Comparison of ENCODE assay signal across 9 cellular contexts in the genomic region with DNA sequence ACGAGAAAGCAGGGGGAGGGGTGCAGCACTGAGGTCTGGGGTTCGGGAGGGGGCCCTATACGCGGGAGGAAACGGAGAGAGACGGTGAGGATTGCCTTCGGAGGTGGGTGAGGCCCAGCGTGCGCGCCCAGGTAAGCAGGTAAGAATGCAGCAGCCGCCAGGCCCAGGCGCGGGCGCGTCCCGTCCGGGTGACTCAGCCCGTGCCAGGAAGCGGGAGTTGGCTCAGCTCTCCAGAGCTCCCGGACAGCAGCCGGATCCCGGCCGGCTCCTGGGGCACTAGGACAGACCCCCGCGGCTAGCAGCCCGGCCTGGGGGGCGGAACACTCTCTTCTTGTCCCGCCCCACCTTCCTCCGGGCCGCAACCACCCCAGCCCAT. TPM values are rescaled to one million over a fixed set of nuclear protein-coding genes. Genes with fewer than 3 reads are reported as not detected.
DNase-seq lines count a peak whose midpoint lies in the region; TF ChIP-seq lines count a peak whose summit lies in the region.
"Had no signal": no experiment of that assay in that cellular context is flagged by ENCODE, and none has a peak within 500 bp of the region (broad histone marks: within the 10 kb centered on the region; RNA-seq: fewer than 3 reads in every experiment).

No MANE protein-coding gene starts in this region.

- peak overlapping the region; percentile 74 for H3K4me3 Mint-ChIP-seq in nephron progenitor cell

- peaks cover 72% of the 10 kb centered on the region for H3K27me3 ChIP-seq in ACC112 (ENCODE audit: insufficient read depth, low read length)

- no peak for TF ChIP-seq CTCF in fibroblast of pulmonary artery (IDR thresholded peaks at IDR 0.05; ENCODE audit: low read length, missing control alignments)
- TF ChIP-seq CTCF in nephron progenitor cell (IDR thresholded peaks at IDR 0.05): no peak

- H3K4me1 ChIP-seq in ACC112 (ENCODE audit: control insufficient read depth, insufficient read depth, low read length, unreplicated experiment): peaks cover 4% of the 10 kb centered on the region

- no peak overlapping the region for H3K27ac ChIP-seq in ACC112 (ENCODE audit: low read depth, low read length)

- no peaks in the 10 kb centered on the region for H3K9me3 Mint-ChIP-seq in nephron progenitor cell

- no peak overlapping the region for H2AFZ ChIP-seq in ACC112 (ENCODE audit: low read length, unreplicated experiment)

- H3K36me3 Mint-ChIP-seq in nephron progenitor cell (ENCODE audit: low read depth): peaks cover 8% of the 10 kb centered on the region

- H3K4me3 ChIP-seq in ACC112 (ENCODE audit: low read depth, low read length) (0 out of 2 replicates have a peak overlapping the region, but pooled peaks have one; percentile 53), fibroblast of pulmonary artery (replicated peaks; ENCODE audit: low read depth, low read length) (peak overlapping the region; percentile 61)

- no peaks in the 10 kb centered on the region for H3K79me2 ChIP-seq in ACC112 (ENCODE audit: control insufficient read depth, insufficient read depth, low read length, unreplicated experiment)

- DNase-seq in fibroblast of pulmonary artery (ENCODE audit: low read depth) (peak; percentile 38), nephron progenitor cell (peak; percentile 38), putamen (ENCODE audit: low spot score) (no peak)
- no peak for DNase-seq in stimulated activated naive CD4-positive, alpha-beta T cell (lab: John Stamatoyannopoulos, UW)
- DNase-seq in stimulated activated CD8-positive, alpha-beta memory T cell treated with anti-CD3 and anti-CD28 coated beads, Interleukin-4, amount 100 ng/mL, for 48 hours: no peak
- DNase-seq in activated CD4-positive, alpha-beta T cell treated with anti-CD3 and anti-CD28 coated beads for 1 hour: no peak
- DNase-seq: CD4-positive, CD25-positive, alpha-beta regulatory T cell had no signal

- no peaks in the 10 kb centered on the region for H3K36me3 ChIP-seq in ACC112 (ENCODE audit: insufficient read depth, low read length)

- H3K4me1 Mint-ChIP-seq in nephron progenitor cell: peaks cover 55% of the 10 kb centered on the region

- no peak overlapping the region for H3K27ac Mint-ChIP-seq in nephron progenitor cell
- H3K27ac Mint-ChIP-seq: CD4-positive, CD25-positive, alpha-beta regulatory T cell had no signal

- H3K27me3 Mint-ChIP-seq in nephron progenitor cell (ENCODE audit: low read depth, poor library complexity): peaks cover 48% of the 10 kb centered on the region

TF ChIP-seq in PFSK-1, 5 proteins besides CTCF, POLR2A, EP300 and RAD21:
- TF ChIP-seq SIN3A (IDR thresholded peaks at IDR 0.05; ENCODE audit: borderline replicate concordance, insufficient read depth, low read length) (no peak), FOXP2 (optimal IDR thresholded peaks at IDR 0.05; ENCODE audit: borderline replicate concordance, extremely low read depth, extremely low read length, insufficient read depth) (peak; percentile 59)
- TF ChIP-seq, protein P1, sequence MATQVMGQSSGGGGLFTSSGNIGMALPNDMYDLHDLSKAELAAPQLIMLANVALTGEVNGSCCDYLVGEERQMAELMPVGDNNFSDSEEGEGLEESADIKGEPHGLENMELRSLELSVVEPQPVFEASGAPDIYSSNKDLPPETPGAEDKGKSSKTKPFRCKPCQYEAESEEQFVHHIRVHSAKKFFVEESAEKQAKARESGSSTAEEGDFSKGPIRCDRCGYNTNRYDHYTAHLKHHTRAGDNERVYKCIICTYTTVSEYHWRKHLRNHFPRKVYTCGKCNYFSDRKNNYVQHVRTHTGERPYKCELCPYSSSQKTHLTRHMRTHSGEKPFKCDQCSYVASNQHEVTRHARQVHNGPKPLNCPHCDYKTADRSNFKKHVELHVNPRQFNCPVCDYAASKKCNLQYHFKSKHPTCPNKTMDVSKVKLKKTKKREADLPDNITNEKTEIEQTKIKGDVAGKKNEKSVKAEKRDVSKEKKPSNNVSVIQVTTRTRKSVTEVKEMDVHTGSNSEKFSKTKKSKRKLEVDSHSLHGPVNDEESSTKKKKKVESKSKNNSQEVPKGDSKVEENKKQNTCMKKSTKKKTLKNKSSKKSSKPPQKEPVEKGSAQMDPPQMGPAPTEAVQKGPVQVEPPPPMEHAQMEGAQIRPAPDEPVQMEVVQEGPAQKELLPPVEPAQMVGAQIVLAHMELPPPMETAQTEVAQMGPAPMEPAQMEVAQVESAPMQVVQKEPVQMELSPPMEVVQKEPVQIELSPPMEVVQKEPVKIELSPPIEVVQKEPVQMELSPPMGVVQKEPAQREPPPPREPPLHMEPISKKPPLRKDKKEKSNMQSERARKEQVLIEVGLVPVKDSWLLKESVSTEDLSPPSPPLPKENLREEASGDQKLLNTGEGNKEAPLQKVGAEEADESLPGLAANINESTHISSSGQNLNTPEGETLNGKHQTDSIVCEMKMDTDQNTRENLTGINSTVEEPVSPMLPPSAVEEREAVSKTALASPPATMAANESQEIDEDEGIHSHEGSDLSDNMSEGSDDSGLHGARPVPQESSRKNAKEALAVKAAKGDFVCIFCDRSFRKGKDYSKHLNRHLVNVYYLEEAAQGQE (IDR thresholded peaks at IDR 0.05; ENCODE audit: insufficient read depth in 1 of 2, low read depth in 2 of 2, low read length in 2 of 2): no peak

RNA-seq across cellular contexts. Expression of a gene that starts 1.5 kb away (rescaled TPM):
- 417 TPM for polyA plus RNA-seq in PFSK-1 (2012; ENCODE audit: insufficient read length, low read depth)
- polyA plus RNA-seq: CD4-positive, CD25-positive, alpha-beta regulatory T cell had no signal

Comparison
In these comparisons a context has a peak if more than half of its experiments do, and no peak if none do; other contexts are left out.
1. DNase-seq: peak in fibroblast of pulmonary artery (single experiment) and nephron progenitor cell (single experiment); none in stimulated activated naive CD4-positive, alpha-beta T cell (0 of 6), stimulated activated CD8-positive, alpha-beta memory T cell treated with anti-CD3 and anti-CD28 coated beads, Interleukin-4, amount 100 ng/mL, for 48 hours (single experiment), putamen (single experiment) and activated CD4-positive, alpha-beta T cell treated with anti-CD3 and anti-CD28 coated beads for 1 hour (single experiment).